ENCODE assay signal across 16 cellular contexts in the genomic region with DNA sequence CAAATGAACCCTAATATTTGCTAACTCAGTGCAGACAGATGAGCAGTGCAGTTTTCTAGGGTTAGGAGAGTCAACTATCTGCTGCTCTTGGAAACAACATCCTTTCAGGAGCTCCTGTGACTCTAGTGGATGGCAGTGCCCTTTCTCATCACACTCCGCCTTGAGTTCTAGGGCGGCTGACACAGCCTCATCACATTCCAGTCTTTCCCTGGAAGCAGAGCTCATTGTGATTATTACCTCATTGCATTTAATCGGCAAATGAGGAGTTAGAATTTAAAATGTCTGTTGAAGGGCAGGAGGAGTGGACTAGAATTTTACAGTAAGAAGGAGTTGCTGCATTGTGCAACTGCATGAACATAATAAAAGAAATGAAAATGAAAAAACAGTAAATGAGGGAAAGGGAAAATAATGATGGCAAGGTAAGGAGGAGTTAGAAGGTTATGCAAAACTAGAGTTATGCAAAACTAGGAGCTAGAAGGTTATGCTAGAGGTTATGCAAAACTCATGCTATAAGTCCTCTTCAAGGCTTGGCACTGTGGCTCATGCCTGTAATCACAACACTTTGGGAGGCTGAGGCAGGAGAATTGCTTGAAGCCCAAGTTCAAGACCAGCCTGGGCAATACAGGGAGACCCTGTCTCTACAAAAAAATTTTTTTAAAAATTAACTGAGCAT.
"Had no signal": no experiment of that assay in that cellular context is flagged by ENCODE, and none has a peak within 500 bp of the region (broad histone marks: within the 10 kb centered on the region; RNA-seq: fewer than 3 reads in every experiment).

No MANE protein-coding gene starts in this region.

- H3K27me3 ChIP-seq: tibial artery had no signal

- H3K27ac ChIP-seq: left ventricle myocardium inferior, prostate gland, tibial artery had no signal

- H3K36me3 ChIP-seq: left ventricle myocardium inferior, prostate gland, tibial artery had no signal

- H3K4me1 ChIP-seq: left ventricle myocardium inferior, prostate gland, tibial artery had no signal

- DNase-seq: activated CD4-positive, alpha-beta memory T cell treated with anti-CD3 and anti-CD28 coated beads, Interleukin-2, amount 10 ng/mL, durations not matched to agents 7 days and 5 days; activated CD4-positive, alpha-beta T cell treated with anti-CD3 and anti-CD28 coated beads for 48 hours; activated CD4-positive, CD25-positive, alpha-beta regulatory T cell; activated effector memory CD4-positive, alpha-beta T cell treated with anti-CD3 and anti-CD28 coated beads, Interleukin-2, amount 50 U/mL, for 16 hours; activated naive CD4-positive, alpha-beta T cell treated with anti-CD3 and anti-CD28 coated beads, Interleukin-2, amount 10 ng/mL, durations not matched to agents 7 days and 5 days; activated T-cell treated with anti-CD3 and anti-CD28 coated beads for 4 hours; amygdala; erythroblast; foreskin melanocyte; left ventricle myocardium inferior; naive thymus-derived CD8-positive, alpha-beta T cell; stimulated activated CD4-positive, alpha-beta T cell treated with anti-CD3 and anti-CD28 coated beads, Interleukin-12 subunit alpha, Interleukin-12 subunit beta, amount 100 ng/mL, for 4 hours; stimulated activated CD4-positive, alpha-beta T cell treated with anti-CD3 and anti-CD28 coated beads, Interleukin-4, amount 100 ng/mL, for 4 hours; substantia nigra; tibial artery had no signal

- H3K9me3 ChIP-seq: left ventricle myocardium inferior, prostate gland, tibial artery had no signal

- H3K4me3 ChIP-seq: left ventricle myocardium inferior, prostate gland, tibial artery had no signal
